Comparison of ENCODE assay signal across 1 cellular context in the genomic region with DNA sequence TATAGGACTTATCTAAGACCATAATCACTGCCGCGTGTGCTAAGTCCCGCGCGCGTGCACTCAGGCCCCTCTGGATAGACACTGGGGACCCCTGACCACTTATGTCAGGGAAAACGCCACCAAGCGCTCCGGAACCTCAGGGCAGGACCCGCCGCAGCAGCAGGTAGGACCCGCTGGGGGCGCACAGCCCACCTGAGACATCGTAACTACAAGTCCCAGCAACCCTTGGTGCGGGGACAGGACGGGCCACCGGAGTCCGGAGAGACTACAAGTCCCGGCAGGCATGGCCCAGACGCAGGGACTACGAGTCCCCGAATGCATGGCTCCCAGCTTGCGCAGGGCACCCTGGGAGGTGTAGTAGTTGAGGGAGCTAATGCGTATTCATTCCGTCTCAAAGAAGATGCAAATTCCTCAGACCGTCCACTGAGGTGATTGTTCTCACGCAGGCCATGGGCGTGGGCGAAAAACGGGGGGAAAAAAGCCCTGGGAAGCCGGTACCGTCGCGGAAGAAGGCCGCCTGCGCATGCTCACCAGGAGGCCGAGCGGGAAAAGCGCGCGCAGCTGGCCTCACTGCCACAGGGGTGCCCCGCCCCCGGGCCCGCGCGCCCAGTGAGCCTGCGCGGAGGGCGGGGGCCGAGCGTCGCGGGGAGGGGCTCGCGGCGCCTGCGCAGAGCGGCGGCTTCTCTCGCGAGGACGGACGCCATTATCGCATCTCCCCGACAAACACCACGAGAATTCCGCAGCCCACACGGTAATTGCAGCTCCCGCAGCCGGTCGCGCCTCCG.
TF ChIP-seq lines count a peak whose summit lies in the region.

A gene with protein sequence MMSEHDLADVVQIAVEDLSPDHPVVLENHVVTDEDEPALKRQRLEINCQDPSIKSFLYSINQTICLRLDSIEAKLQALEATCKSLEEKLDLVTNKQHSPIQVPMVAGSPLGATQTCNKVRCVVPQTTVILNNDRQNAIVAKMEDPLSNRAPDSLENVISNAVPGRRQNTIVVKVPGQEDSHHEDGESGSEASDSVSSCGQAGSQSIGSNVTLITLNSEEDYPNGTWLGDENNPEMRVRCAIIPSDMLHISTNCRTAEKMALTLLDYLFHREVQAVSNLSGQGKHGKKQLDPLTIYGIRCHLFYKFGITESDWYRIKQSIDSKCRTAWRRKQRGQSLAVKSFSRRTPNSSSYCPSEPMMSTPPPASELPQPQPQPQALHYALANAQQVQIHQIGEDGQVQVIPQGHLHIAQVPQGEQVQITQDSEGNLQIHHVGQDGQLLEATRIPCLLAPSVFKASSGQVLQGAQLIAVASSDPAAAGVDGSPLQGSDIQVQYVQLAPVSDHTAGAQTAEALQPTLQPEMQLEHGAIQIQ (plus strand): TSS at position 670 of the 785 bp plus-strand sequence. CDS start 23,682 bp downstream, outside the sequence.

TF ChIP-seq in H1, 55 proteins besides CTCF, POLR2A, EP300 and RAD21 (continued from another document and continues in another):
- TF ChIP-seq SP1 (IDR thresholded peaks at IDR 0.05; ENCODE audit: low read depth, low read length) = peak; percentile 71; the same call in 1 of the 2 replicates
- no peak for TF ChIP-seq EZH2 (IDR thresholded peaks at IDR 0.05; ENCODE audit: low read depth, low read length, severe bottlenecking)
- peak; percentile 86 for TF ChIP-seq PHF8 (conservative IDR thresholded peaks at IDR 0.05; ENCODE audit: low read depth, low read length)
- 0 out of 2 replicates have a peak, but pooled peaks have one; percentile 48 for TF ChIP-seq TCF12 (IDR thresholded peaks at IDR 0.05; ENCODE audit: low read depth, low read length)
- no peak for TF ChIP-seq POU5F1 (IDR thresholded peaks at IDR 0.05; ENCODE audit: low read depth, low read length)
- TF ChIP-seq TAF1 (IDR thresholded peaks at IDR 0.05; ENCODE audit: low read depth, low read length) = peak; percentile 84
- no peak for TF ChIP-seq CBX8 (IDR thresholded peaks at IDR 0.05; ENCODE audit: borderline replicate concordance, low read depth, low read length)
- TF ChIP-seq SIRT6 (IDR thresholded peaks at IDR 0.05; ENCODE audit: low read length) = no peak
- peak; percentile 24 to 94; a peak in 2 of 4 replicates for TF ChIP-seq SIN3A (conservative IDR thresholded peaks at IDR 0.05 in 1 of 2, IDR thresholded peaks at IDR 0.05 in 1 of 2; ENCODE audit: low read depth in 1 of 2, low read length in 2 of 2)
- TF ChIP-seq BCL11A (IDR thresholded peaks at IDR 0.05; ENCODE audit: low read depth in 2 of 2, low read length in 2 of 2) = no peak
- TF ChIP-seq, protein P1, sequence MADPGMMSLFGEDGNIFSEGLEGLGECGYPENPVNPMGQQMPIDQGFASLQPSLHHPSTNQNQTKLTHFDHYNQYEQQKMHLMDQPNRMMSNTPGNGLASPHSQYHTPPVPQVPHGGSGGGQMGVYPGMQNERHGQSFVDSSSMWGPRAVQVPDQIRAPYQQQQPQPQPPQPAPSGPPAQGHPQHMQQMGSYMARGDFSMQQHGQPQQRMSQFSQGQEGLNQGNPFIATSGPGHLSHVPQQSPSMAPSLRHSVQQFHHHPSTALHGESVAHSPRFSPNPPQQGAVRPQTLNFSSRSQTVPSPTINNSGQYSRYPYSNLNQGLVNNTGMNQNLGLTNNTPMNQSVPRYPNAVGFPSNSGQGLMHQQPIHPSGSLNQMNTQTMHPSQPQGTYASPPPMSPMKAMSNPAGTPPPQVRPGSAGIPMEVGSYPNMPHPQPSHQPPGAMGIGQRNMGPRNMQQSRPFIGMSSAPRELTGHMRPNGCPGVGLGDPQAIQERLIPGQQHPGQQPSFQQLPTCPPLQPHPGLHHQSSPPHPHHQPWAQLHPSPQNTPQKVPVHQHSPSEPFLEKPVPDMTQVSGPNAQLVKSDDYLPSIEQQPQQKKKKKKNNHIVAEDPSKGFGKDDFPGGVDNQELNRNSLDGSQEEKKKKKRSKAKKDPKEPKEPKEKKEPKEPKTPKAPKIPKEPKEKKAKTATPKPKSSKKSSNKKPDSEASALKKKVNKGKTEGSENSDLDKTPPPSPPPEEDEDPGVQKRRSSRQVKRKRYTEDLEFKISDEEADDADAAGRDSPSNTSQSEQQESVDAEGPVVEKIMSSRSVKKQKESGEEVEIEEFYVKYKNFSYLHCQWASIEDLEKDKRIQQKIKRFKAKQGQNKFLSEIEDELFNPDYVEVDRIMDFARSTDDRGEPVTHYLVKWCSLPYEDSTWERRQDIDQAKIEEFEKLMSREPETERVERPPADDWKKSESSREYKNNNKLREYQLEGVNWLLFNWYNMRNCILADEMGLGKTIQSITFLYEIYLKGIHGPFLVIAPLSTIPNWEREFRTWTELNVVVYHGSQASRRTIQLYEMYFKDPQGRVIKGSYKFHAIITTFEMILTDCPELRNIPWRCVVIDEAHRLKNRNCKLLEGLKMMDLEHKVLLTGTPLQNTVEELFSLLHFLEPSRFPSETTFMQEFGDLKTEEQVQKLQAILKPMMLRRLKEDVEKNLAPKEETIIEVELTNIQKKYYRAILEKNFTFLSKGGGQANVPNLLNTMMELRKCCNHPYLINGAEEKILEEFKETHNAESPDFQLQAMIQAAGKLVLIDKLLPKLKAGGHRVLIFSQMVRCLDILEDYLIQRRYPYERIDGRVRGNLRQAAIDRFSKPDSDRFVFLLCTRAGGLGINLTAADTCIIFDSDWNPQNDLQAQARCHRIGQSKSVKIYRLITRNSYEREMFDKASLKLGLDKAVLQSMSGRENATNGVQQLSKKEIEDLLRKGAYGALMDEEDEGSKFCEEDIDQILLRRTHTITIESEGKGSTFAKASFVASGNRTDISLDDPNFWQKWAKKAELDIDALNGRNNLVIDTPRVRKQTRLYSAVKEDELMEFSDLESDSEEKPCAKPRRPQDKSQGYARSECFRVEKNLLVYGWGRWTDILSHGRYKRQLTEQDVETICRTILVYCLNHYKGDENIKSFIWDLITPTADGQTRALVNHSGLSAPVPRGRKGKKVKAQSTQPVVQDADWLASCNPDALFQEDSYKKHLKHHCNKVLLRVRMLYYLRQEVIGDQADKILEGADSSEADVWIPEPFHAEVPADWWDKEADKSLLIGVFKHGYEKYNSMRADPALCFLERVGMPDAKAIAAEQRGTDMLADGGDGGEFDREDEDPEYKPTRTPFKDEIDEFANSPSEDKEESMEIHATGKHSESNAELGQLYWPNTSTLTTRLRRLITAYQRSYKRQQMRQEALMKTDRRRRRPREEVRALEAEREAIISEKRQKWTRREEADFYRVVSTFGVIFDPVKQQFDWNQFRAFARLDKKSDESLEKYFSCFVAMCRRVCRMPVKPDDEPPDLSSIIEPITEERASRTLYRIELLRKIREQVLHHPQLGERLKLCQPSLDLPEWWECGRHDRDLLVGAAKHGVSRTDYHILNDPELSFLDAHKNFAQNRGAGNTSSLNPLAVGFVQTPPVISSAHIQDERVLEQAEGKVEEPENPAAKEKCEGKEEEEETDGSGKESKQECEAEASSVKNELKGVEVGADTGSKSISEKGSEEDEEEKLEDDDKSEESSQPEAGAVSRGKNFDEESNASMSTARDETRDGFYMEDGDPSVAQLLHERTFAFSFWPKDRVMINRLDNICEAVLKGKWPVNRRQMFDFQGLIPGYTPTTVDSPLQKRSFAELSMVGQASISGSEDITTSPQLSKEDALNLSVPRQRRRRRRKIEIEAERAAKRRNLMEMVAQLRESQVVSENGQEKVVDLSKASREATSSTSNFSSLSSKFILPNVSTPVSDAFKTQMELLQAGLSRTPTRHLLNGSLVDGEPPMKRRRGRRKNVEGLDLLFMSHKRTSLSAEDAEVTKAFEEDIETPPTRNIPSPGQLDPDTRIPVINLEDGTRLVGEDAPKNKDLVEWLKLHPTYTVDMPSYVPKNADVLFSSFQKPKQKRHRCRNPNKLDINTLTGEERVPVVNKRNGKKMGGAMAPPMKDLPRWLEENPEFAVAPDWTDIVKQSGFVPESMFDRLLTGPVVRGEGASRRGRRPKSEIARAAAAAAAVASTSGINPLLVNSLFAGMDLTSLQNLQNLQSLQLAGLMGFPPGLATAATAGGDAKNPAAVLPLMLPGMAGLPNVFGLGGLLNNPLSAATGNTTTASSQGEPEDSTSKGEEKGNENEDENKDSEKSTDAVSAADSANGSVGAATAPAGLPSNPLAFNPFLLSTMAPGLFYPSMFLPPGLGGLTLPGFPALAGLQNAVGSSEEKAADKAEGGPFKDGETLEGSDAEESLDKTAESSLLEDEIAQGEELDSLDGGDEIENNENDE (IDR thresholded peaks at IDR 0.05; ENCODE audit: insufficient replicate concordance, low read length) = no peak
- TF ChIP-seq, protein P2, sequence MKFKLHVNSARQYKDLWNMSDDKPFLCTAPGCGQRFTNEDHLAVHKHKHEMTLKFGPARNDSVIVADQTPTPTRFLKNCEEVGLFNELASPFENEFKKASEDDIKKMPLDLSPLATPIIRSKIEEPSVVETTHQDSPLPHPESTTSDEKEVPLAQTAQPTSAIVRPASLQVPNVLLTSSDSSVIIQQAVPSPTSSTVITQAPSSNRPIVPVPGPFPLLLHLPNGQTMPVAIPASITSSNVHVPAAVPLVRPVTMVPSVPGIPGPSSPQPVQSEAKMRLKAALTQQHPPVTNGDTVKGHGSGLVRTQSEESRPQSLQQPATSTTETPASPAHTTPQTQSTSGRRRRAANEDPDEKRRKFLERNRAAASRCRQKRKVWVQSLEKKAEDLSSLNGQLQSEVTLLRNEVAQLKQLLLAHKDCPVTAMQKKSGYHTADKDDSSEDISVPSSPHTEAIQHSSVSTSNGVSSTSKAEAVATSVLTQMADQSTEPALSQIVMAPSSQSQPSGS (IDR thresholded peaks at IDR 0.05; ENCODE audit: low read length) = peak; percentile 77
- TF ChIP-seq KDM4A (IDR thresholded peaks at IDR 0.05; ENCODE audit: low read depth, low read length, severe bottlenecking) = peak; percentile 96
- no peak for TF ChIP-seq SUZ12 (IDR thresholded peaks at IDR 0.05; ENCODE audit: low read length)
- TF ChIP-seq SRF (IDR thresholded peaks at IDR 0.05; ENCODE audit: low read depth, low read length) = no peak
- TF ChIP-seq SIX5 (IDR thresholded peaks at IDR 0.05; ENCODE audit: low read depth, low read length) = peak; percentile 100
- peak; percentile 83 for TF ChIP-seq CREB1 (IDR thresholded peaks at IDR 0.05)
- no peak for TF ChIP-seq RNF2 (IDR thresholded peaks at IDR 0.05; ENCODE audit: borderline replicate concordance, low read depth, low read length, missing control alignments, poor library complexity, severe bottlenecking)
- TF ChIP-seq SAP30 (IDR thresholded peaks at IDR 0.05; ENCODE audit: insufficient read depth, insufficient replicate concordance, low read length) = no peak
- no peak for TF ChIP-seq ZNF274 (IDR thresholded peaks at IDR 0.05; ENCODE audit: borderline replicate concordance, extremely low read depth, low read length)
- TF ChIP-seq, protein P3, sequence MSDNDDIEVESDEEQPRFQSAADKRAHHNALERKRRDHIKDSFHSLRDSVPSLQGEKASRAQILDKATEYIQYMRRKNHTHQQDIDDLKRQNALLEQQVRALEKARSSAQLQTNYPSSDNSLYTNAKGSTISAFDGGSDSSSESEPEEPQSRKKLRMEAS (IDR thresholded peaks at IDR 0.05) = no peak; the same call in none of the 2 replicates
- no peak for TF ChIP-seq RXRA (IDR thresholded peaks at IDR 0.05; ENCODE audit: insufficient read depth, low read depth, low read length)
- no peak for TF ChIP-seq HDAC2 (IDR thresholded peaks at IDR 0.05; ENCODE audit: borderline replicate concordance in 1 of 2, low read depth in 2 of 2, low read length in 2 of 2)
- peak; percentile 74 for TF ChIP-seq TBP (IDR thresholded peaks at IDR 0.05; ENCODE audit: low read depth, low read length)
- peak; percentile 90 for TF ChIP-seq NRF1 (IDR thresholded peaks at IDR 0.05; ENCODE audit: low read depth, low read length)
- peak; percentile 86; the same call in 1 of the 2 replicates for TF ChIP-seq GABPA (IDR thresholded peaks at IDR 0.05; ENCODE audit: borderline replicate concordance, insufficient read depth, low read length)
- TF ChIP-seq ATF3 (IDR thresholded peaks at IDR 0.05; ENCODE audit: insufficient read depth, low read depth, low read length) = peak; percentile 50; the same call in 1 of the 2 replicates
- TF ChIP-seq, protein P4, sequence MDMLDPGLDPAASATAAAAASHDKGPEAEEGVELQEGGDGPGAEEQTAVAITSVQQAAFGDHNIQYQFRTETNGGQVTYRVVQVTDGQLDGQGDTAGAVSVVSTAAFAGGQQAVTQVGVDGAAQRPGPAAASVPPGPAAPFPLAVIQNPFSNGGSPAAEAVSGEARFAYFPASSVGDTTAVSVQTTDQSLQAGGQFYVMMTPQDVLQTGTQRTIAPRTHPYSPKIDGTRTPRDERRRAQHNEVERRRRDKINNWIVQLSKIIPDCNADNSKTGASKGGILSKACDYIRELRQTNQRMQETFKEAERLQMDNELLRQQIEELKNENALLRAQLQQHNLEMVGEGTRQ (IDR thresholded peaks at IDR 0.05; ENCODE audit: low read length) = no peak
- no peak for TF ChIP-seq TAF7 (optimal IDR thresholded peaks at IDR 0.05; ENCODE audit: borderline replicate concordance, low read depth, low read length)
- no peak for TF ChIP-seq RFX5 (IDR thresholded peaks at IDR 0.05; ENCODE audit: borderline replicate concordance, low read depth, low read length)
- no peak for TF ChIP-seq JUND (IDR thresholded peaks at IDR 0.05; ENCODE audit: low read length)
- TF ChIP-seq POLR2AphosphoS5 (IDR thresholded peaks at IDR 0.05; ENCODE audit: low read depth, low read length) = peak; percentile 64
- 0 out of 2 replicates have a peak, but pooled peaks have one; percentile 44 for TF ChIP-seq FOSL1 (IDR thresholded peaks at IDR 0.05; ENCODE audit: insufficient read depth, low read depth, low read length)
- TF ChIP-seq KDM1A (IDR thresholded peaks at IDR 0.05; ENCODE audit: borderline replicate concordance, low read length) = no peak
- TF ChIP-seq, protein P5, sequence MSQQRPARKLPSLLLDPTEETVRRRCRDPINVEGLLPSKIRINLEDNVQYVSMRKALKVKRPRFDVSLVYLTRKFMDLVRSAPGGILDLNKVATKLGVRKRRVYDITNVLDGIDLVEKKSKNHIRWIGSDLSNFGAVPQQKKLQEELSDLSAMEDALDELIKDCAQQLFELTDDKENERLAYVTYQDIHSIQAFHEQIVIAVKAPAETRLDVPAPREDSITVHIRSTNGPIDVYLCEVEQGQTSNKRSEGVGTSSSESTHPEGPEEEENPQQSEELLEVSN (IDR thresholded peaks at IDR 0.05) = peak; percentile 87
- no peak for TF ChIP-seq KDM5A (IDR thresholded peaks at IDR 0.05; ENCODE audit: low read length)
- no peak for TF ChIP-seq ASH2L (IDR thresholded peaks at IDR 0.05; ENCODE audit: low read length)
- no peak; the same call in 1 of the 2 replicates for TF ChIP-seq GTF2F1 (IDR thresholded peaks at IDR 0.05; ENCODE audit: borderline replicate concordance, low read depth, low read length)
- TF ChIP-seq CTBP2 (IDR thresholded peaks at IDR 0.05; ENCODE audit: borderline replicate concordance, insufficient read depth, insufficient read length, low read length) = peak; percentile 67
- peak; percentile 55 for TF ChIP-seq NANOG (IDR thresholded peaks at IDR 0.05; ENCODE audit: insufficient read depth, low read depth, low read length, poor library complexity, severe bottlenecking)
- TF ChIP-seq MAFK (IDR thresholded peaks at IDR 0.05; ENCODE audit: low read depth, low read length) = no peak
- peak; percentile 85 for TF ChIP-seq YY1 (IDR thresholded peaks at IDR 0.05; ENCODE audit: low read depth, low read length)
- no peak for TF ChIP-seq CEBPB (IDR thresholded peaks at IDR 0.05; ENCODE audit: low read depth, low read length)
- peak; percentile 97 for TF ChIP-seq BRCA1 (IDR thresholded peaks at IDR 0.05; ENCODE audit: low read depth, low read length)
- TF ChIP-seq BACH1 (IDR thresholded peaks at IDR 0.05; ENCODE audit: low read length) = no peak
- no peak for TF ChIP-seq CBX5 (IDR thresholded peaks at IDR 0.05; ENCODE audit: low read depth, low read length)
- TF ChIP-seq SP4 (IDR thresholded peaks at IDR 0.05; ENCODE audit: low read length) = peak; percentile 72; the same call in 1 of the 2 replicates
